Comparison of ENCODE assay signal across 11 cellular contexts in the genomic region with DNA sequence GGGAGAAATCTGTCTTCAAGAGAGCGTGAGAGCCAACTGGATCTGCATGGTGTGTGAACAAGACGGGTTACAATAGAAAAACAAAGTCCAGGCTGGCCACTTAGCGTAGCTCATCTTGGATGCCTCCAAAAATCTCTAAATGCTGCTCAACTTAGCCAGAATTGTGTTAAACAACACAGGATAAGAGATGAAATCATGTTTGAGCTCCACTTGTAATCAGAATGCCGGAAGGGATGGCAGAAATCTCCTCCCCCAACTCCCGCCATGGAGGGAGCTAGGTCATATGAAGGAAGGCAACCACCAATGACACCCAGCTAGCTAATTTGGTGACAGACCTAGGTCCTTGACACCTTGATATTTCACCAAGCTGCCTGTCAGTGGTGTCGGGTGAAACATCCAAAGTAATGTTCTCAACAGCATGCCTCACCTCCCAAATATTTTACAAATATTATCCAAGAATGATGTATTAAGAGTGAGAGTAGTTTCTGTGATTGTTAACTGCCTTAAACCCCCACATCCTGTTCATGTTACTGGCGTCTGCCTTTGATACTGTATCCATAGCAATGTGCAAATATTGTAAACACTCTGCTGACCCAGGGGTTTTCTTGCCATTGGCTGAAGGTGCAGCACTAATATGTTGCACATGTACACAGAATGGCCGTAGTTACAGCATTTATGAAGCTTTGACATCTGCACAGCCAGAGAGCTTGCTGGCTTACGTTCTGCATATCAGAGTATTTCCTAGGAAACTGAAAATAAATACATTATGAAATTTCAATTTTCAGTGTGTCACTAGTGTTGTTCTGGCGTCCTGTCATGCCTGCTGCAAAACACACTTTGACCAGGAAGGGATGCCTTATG. TPM values are rescaled to one million over a fixed set of nuclear protein-coding genes. Genes with fewer than 3 reads are reported as not detected.
DNase-seq lines count a peak whose midpoint lies in the region; ATAC-seq and TF ChIP-seq lines count a peak whose summit lies in the region.
"Had no signal": no experiment of that assay in that cellular context is flagged by ENCODE, and none has a peak within 500 bp of the region (broad histone marks: within the 10 kb centered on the region; RNA-seq: fewer than 3 reads in every experiment).

No MANE protein-coding gene starts in this region.

- peaks cover 12% of the 10 kb centered on the region in 2 donors for H3K36me3 Mint-ChIP-seq in activated naive CD4-positive, alpha-beta T cell treated with anti-CD3 and anti-CD28 coated beads, Interleukin-2, amount 50 U/mL, for 72 hours
- peaks cover 2% of the 10 kb centered on the region for H3K36me3 Mint-ChIP-seq in activated naive CD4-positive, alpha-beta T cell treated with anti-CD3 and anti-CD28 coated beads, Interleukin-2, amount 10 ng/mL, durations not matched to agents 7 days and 5 days

- no peak overlapping the region for H3K27ac Mint-ChIP-seq in activated naive CD4-positive, alpha-beta T cell treated with anti-CD3 and anti-CD28 coated beads, Interleukin-2, amount 50 U/mL, for 72 hours
- H3K27ac Mint-ChIP-seq in activated naive CD4-positive, alpha-beta T cell treated with anti-CD3 and anti-CD28 coated beads, Interleukin-2, amount 10 ng/mL, durations not matched to agents 7 days and 5 days: no peak overlapping the region

- H3K27me3 Mint-ChIP-seq in activated naive CD4-positive, alpha-beta T cell treated with anti-CD3 and anti-CD28 coated beads, Interleukin-2, amount 10 ng/mL, durations not matched to agents 7 days and 5 days: peaks cover 13% of the 10 kb centered on the region

- H3K9me3 ChIP-seq in thoracic aorta: peaks cover 8% of the 10 kb centered on the region
- H3K9me3 ChIP-seq: ovary had no signal

- peak overlapping the region; percentile 15 for H3K4me3 ChIP-seq in thoracic aorta
- H3K4me3 ChIP-seq: ovary had no signal

- in situ Hi-C loops in G401 (cut with HindIII; ENCODE audit: low sequenced_read_pairs): no loop called here

- CTCF ChIA-PET in activated naive CD4-positive, alpha-beta T cell treated with anti-CD3 and anti-CD28 coated beads, Interleukin-2, amount 10 ng/mL, durations not matched to agents 7 days and 5 days (lab: Charles Lee): interaction anchor here (0.8 to 1.2 kb wide), 2 partner anchors 156 to 596 kb away, joined by 3 read pairs; no protein-coding TSS in a partner anchor

- no peak overlapping the region for H3K4me3 Mint-ChIP-seq in activated naive CD4-positive, alpha-beta T cell treated with anti-CD3 and anti-CD28 coated beads, Interleukin-2, amount 10 ng/mL, durations not matched to agents 7 days and 5 days

- H3K36me3 ChIP-seq in thoracic aorta: no peaks in the 10 kb centered on the region
- H3K36me3 ChIP-seq: ovary had no signal

- no peaks in the 10 kb centered on the region for H3K4me1 ChIP-seq in foreskin keratinocyte
- peaks cover 0 to 21% of the 10 kb centered on the region in 2 donors for H3K4me1 ChIP-seq in thoracic aorta (ENCODE audit: control insufficient read depth in 1 of 2, low read depth in 2 of 2)

- peak; percentile 16 to 70 for ATAC-seq in activated naive CD4-positive, alpha-beta T cell treated with anti-CD3 and anti-CD28 coated beads, Interleukin-2, amount 50 U/mL, for 72 hours
- peak; percentile 72 for ATAC-seq in foreskin keratinocyte
- no peak for ATAC-seq in thoracic aorta (ENCODE audit: insufficient number of reproducible peaks, low FRiP score, low read depth)

- H3K27ac ChIP-seq in foreskin keratinocyte (no peak overlapping the region), thoracic aorta (peak overlapping the region; percentile 24 to 39)

- DNase-seq in activated naive CD4-positive, alpha-beta T cell treated with anti-CD3 and anti-CD28 coated beads, Interleukin-2, amount 50 U/mL, for 72 hours (ENCODE audit: low spot score in 2 of 2): no peak
- no peak for DNase-seq in activated naive CD4-positive, alpha-beta T cell treated with anti-CD3 and anti-CD28 coated beads, Interleukin-2, amount 10 ng/mL, durations not matched to agents 7 days and 5 days
- DNase-seq in NCI-H146 treated with DMSO at 0.1 percent for 48 hours (lab: John Stamatoyannopoulos, UW; ENCODE audit: unreplicated experiment): peak; percentile 40
- peak; percentile 44 to 61 for DNase-seq in foreskin keratinocyte
- no peak for DNase-seq in thoracic aorta (ENCODE audit: low spot score)
- DNase-seq in G401 (ENCODE audit: low spot score): no peak
- no peak for DNase-seq in RKO (ENCODE audit: low spot score)
- no peak for DNase-seq in stimulated activated CD4-positive, alpha-beta T cell treated with anti-CD3 and anti-CD28 coated beads, Interleukin-12 subunit alpha, Interleukin-12 subunit beta, amount 100 ng/mL, for 4 hours

- TF ChIP-seq CTCF in foreskin keratinocyte (conservative IDR thresholded peaks at IDR 0.05): no peak
- no peak for TF ChIP-seq CTCF in thoracic aorta (IDR thresholded peaks at IDR 0.05)

- peaks cover 11% of the 10 kb centered on the region in 2 donors for H3K9me3 Mint-ChIP-seq in activated naive CD4-positive, alpha-beta T cell treated with anti-CD3 and anti-CD28 coated beads, Interleukin-2, amount 50 U/mL, for 72 hours
- peaks cover 11% of the 10 kb centered on the region for H3K9me3 Mint-ChIP-seq in activated naive CD4-positive, alpha-beta T cell treated with anti-CD3 and anti-CD28 coated beads, Interleukin-2, amount 10 ng/mL, durations not matched to agents 7 days and 5 days

- peaks cover 11% of the 10 kb centered on the region for H3K4me1 Mint-ChIP-seq in activated naive CD4-positive, alpha-beta T cell treated with anti-CD3 and anti-CD28 coated beads, Interleukin-2, amount 10 ng/mL, durations not matched to agents 7 days and 5 days

- H3K27me3 ChIP-seq in foreskin keratinocyte: peaks cover 3% of the 10 kb centered on the region
- no peaks in the 10 kb centered on the region for H3K27me3 ChIP-seq in thoracic aorta (replicated peaks; ENCODE audit: insufficient read depth)
- H3K27me3 ChIP-seq: ovary had no signal

RNA-seq across cellular contexts. Expression of gene TMEM254, which starts 25.8 kb away (rescaled TPM):
- total RNA-seq in activated naive CD4-positive, alpha-beta T cell treated with anti-CD3 and anti-CD28 coated beads, Interleukin-2, amount 50 U/mL, for 72 hours: 10 to 100 TPM in 1 of 2 donors, 1 to 10 TPM in 1; 4.8 to 17.1 TPM
- 10.3 and 11.7 TPM in 2 replicates for total RNA-seq in foreskin keratinocyte
- polyA plus RNA-seq in foreskin keratinocyte: 12.0 and 15.3 TPM in 2 replicates
- 10 to 100 TPM in 1 of 2 donors, 1 to 10 TPM in 1; 5.1 to 10.7 TPM for total RNA-seq in thoracic aorta
- total RNA-seq in G401 (2014; rRNA removed; shearing (Covaris generic)): 14.0 TPM in 2 replicates

RNA-seq across cellular contexts. Expression of gene PLAC9, which starts 28.2 kb away (rescaled TPM):
- not detected for total RNA-seq in activated naive CD4-positive, alpha-beta T cell treated with anti-CD3 and anti-CD28 coated beads, Interleukin-2, amount 50 U/mL, for 72 hours
- total RNA-seq in foreskin keratinocyte (not detected in 2 replicates), thoracic aorta (100 to 1,000 TPM in 1 of 2 donors, 10 to 100 TPM in 1; 42.7 to 123 TPM)
- polyA plus RNA-seq in foreskin keratinocyte: not detected in 2 replicates
- total RNA-seq in G401 (2014; rRNA removed; shearing (Covaris generic)): 1.7 TPM in 1 of 2 replicates, not detected in the other
- total RNA-seq: Daoy; T-helper 1 cell treated with Interleukin-12 subunit alpha and Interleukin-12 subunit beta and Interleukin-4 antibody, amounts not matched to agents 30 ng/mL and 1 ng/mL, for 36 hours had no signal

Comparison
In these comparisons a context has a peak if more than half of its experiments do, and no peak if none do; other contexts are left out.
1. DNase-seq: peak in NCI-H146 treated with DMSO at 0.1 percent for 48 hours (single experiment) and foreskin keratinocyte (2 of 2); none in activated naive CD4-positive, alpha-beta T cell treated with anti-CD3 and anti-CD28 coated beads, Interleukin-2, amount 50 U/mL, for 72 hours (0 of 2), activated naive CD4-positive, alpha-beta T cell treated with anti-CD3 and anti-CD28 coated beads, Interleukin-2, amount 10 ng/mL, durations not matched to agents 7 days and 5 days (single experiment), thoracic aorta (single experiment), G401 (single experiment), RKO (single experiment) and stimulated activated CD4-positive, alpha-beta T cell treated with anti-CD3 and anti-CD28 coated beads, Interleukin-12 subunit alpha, Interleukin-12 subunit beta, amount 100 ng/mL, for 4 hours (single experiment).
2. RNA of gene PLAC9, which starts 28.2 kb away (total RNA-seq): 42.7 to 123 TPM in thoracic aorta; 1.7 TPM in G401, not detected in activated naive CD4-positive, alpha-beta T cell treated with anti-CD3 and anti-CD28 coated beads, Interleukin-2, amount 50 U/mL, for 72 hours and not detected in foreskin keratinocyte; every median in the first group is over 10 times any median in the second.